Comparison of ENCODE assay signal across 19 cellular contexts in the genomic region with DNA sequence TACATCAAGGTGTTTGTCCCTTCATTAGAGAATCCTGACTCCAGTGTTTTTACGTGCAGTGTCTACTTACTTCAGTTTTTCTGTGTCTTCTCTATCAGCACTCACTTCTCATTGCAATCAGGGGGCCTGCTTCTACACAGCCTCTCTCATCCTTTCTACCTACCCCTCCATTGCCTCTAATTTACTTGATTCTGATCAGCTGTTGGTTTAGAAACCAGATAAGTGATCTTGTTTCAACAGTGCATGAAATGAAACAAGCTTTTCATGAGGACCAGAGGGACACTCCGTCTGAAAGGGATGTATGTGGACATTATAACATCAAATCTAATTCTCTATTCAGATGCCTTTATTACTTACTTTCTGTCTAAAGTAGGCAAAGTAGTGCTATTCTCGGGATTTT.
DNase-seq lines count a peak whose midpoint lies in the region; ATAC-seq, FAIRE-seq and TF ChIP-seq lines count a peak whose summit lies in the region.
"Had no signal": no experiment of that assay in that cellular context is flagged by ENCODE, and none has a peak within 500 bp of the region (broad histone marks: within the 10 kb centered on the region; RNA-seq: fewer than 3 reads in every experiment).

No MANE protein-coding gene starts in this region.

- H3K27ac ChIP-seq in BLaER1 (peak overlapping the region; percentile 57; the same call in 1 of the 2 replicates), SK-N-SH (ENCODE audit: low read depth in 2 of 2, low read length in 1 of 2) (peak overlapping the region in 1 of 2 experiments; percentile 30; a peak in 1 of 4 replicates)
- H3K27ac ChIP-seq: GM23248 had no signal

- peak; percentile 9 for FAIRE-seq in GM12891 (lab: Jason Lieb, UNC)
- FAIRE-seq: GM12892, GM19239, H1 had no signal

- peak overlapping the region; percentile 80 for H3K4me2 ChIP-seq in BLaER1
- H3K4me2 ChIP-seq in SK-N-SH = no peak overlapping the region

- no peaks in the 10 kb centered on the region for H3F3A ChIP-seq in SK-N-SH (replicated peaks; ENCODE audit: insufficient read depth)

- no peaks in the 10 kb centered on the region for H3K9me2 ChIP-seq in SK-N-SH

- no peak overlapping the region for H2AFZ ChIP-seq in SK-N-SH (ENCODE audit: low read depth)
- H2AFZ ChIP-seq: GM23248 had no signal

- 0 out of 4 replicates have a peak, but pooled peaks of 1 of the 2 experiments have one; percentile 32 for TF ChIP-seq EP300 in SK-N-SH (IDR thresholded peaks at IDR 0.05; ENCODE audit: borderline replicate concordance in 1 of 2, low read depth in 1 of 2, low read length in 1 of 2)

- POLR2A ChIA-PET in SK-N-SH (lab: Yijun Ruan, JAX) = no interaction called here

- DNase-seq in GM12891 (ENCODE audit: insufficient read length, low spot score) (no peak), SK-N-SH (peak; percentile 30), NCI-H526 (lab: John Stamatoyannopoulos, UW) (no peak)
- no peak for DNase-seq in stimulated activated CD8-positive, alpha-beta memory T cell treated with anti-CD3 and anti-CD28 coated beads, Interleukin-4, amount 100 ng/mL, for 48 hours
- DNase-seq: C1 segment of cervical spinal cord; Calu3; CD4-positive, alpha-beta memory T cell; COR-L47; DMS53; DMS79 treated with DMSO at 0.1 percent for 48 hours; GF-D8; GM23248; H7; HCEC 1CT had no signal

- no peak overlapping the region for H3K9ac ChIP-seq in BLaER1
- no peak overlapping the region for H3K9ac ChIP-seq in SK-N-SH
- H3K9ac ChIP-seq: GM23248 had no signal

- no peak for ATAC-seq in GM21825 (IDR thresholded peaks at IDR 0.05; ENCODE audit: unreplicated experiment)

- no peak for TF ChIP-seq RAD21 in SK-N-SH (IDR thresholded peaks at IDR 0.05; ENCODE audit: low read length)

- H3K4me1 ChIP-seq in BLaER1 (peaks cover 95% of the 10 kb centered on the region), SK-N-SH (ENCODE audit: control insufficient read depth in 1 of 2, insufficient read depth in 2 of 2, low read depth in 1 of 2, low read length in 1 of 2) (peaks cover 0 to 48% of the 10 kb centered on the region in 2 experiments; a peak in 2 of 4 replicates)

- H3K36me3 ChIP-seq in BLaER1 (peaks cover 52% of the 10 kb centered on the region), SK-N-SH (replicated peaks in 1 of 2; ENCODE audit: control insufficient read depth in 1 of 2, insufficient read depth in 2 of 2, low read length in 1 of 2) (no peaks in the 10 kb centered on the region)

- H4K20me1 ChIP-seq in BLaER1 = peaks cover 100% of the 10 kb centered on the region
- H4K20me1 ChIP-seq in SK-N-SH (ENCODE audit: insufficient read depth) = no peaks in the 10 kb centered on the region

- H3K27me3 ChIP-seq in BLaER1 (no peaks in the 10 kb centered on the region), SK-N-SH (ENCODE audit: insufficient read depth) (no peaks in the 10 kb centered on the region)

- no peaks in the 10 kb centered on the region for H3K9me3 ChIP-seq in BLaER1
- H3K9me3 ChIP-seq in SK-N-SH = no peaks in the 10 kb centered on the region

- WGBS in SK-N-SH (ENCODE audit: low lambda C conversion rate) = 76% methylated on average over 3 of the region's 3 CpGs

- no peaks in the 10 kb centered on the region for H3K79me2 ChIP-seq in SK-N-SH (ENCODE audit: insufficient read depth)

- TF ChIP-seq POLR2A in GM12891 (IDR thresholded peaks at IDR 0.05; ENCODE audit: low read depth, low read length) = no peak

- H3K4me3 ChIP-seq in BLaER1 = no peak overlapping the region
- no peak overlapping the region for H3K4me3 ChIP-seq in SK-N-SH (ENCODE audit: low read depth in 2 of 2, low read length in 1 of 2)
- H3K4me3 ChIP-seq: GM23248 had no signal

- TF ChIP-seq CTCF in SK-N-SH (IDR thresholded peaks at IDR 0.05) = no peak

- CTCF ChIA-PET in SK-N-SH (lab: Yijun Ruan, JAX) = interaction anchor here (0.6 to 4.0 kb wide), 6 partner anchors 9 to 147 kb away, joined by 3 to 22 read pairs (median 3); no protein-coding TSS in a partner anchor

TF ChIP-seq in GM12891, 5 proteins besides CTCF, POLR2A, EP300 and RAD21:
- no peak for TF ChIP-seq SPI1 (IDR thresholded peaks at IDR 0.05; ENCODE audit: low read depth, low read length)
- no peak for TF ChIP-seq POLR2AphosphoS5 (IDR thresholded peaks at IDR 0.05; ENCODE audit: low read depth, low read length)
- no peak for TF ChIP-seq POU2F2 (IDR thresholded peaks at IDR 0.05; ENCODE audit: low read depth, low read length)
- TF ChIP-seq TAF1 (IDR thresholded peaks at IDR 0.05; ENCODE audit: low read depth, low read length) = no peak
- no peak for TF ChIP-seq PAX5 (IDR thresholded peaks at IDR 0.05; ENCODE audit: insufficient read depth, low read length, severe bottlenecking)

TF ChIP-seq in SK-N-SH, 30 proteins besides CTCF, POLR2A, EP300 and RAD21:
- TF ChIP-seq GATA2 (CRISPR knock-in tag; IDR thresholded peaks at IDR 0.05) = peak; percentile 77
- TF ChIP-seq, protein P1, sequence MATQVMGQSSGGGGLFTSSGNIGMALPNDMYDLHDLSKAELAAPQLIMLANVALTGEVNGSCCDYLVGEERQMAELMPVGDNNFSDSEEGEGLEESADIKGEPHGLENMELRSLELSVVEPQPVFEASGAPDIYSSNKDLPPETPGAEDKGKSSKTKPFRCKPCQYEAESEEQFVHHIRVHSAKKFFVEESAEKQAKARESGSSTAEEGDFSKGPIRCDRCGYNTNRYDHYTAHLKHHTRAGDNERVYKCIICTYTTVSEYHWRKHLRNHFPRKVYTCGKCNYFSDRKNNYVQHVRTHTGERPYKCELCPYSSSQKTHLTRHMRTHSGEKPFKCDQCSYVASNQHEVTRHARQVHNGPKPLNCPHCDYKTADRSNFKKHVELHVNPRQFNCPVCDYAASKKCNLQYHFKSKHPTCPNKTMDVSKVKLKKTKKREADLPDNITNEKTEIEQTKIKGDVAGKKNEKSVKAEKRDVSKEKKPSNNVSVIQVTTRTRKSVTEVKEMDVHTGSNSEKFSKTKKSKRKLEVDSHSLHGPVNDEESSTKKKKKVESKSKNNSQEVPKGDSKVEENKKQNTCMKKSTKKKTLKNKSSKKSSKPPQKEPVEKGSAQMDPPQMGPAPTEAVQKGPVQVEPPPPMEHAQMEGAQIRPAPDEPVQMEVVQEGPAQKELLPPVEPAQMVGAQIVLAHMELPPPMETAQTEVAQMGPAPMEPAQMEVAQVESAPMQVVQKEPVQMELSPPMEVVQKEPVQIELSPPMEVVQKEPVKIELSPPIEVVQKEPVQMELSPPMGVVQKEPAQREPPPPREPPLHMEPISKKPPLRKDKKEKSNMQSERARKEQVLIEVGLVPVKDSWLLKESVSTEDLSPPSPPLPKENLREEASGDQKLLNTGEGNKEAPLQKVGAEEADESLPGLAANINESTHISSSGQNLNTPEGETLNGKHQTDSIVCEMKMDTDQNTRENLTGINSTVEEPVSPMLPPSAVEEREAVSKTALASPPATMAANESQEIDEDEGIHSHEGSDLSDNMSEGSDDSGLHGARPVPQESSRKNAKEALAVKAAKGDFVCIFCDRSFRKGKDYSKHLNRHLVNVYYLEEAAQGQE (IDR thresholded peaks at IDR 0.05; ENCODE audit: low read depth, low read length) = no peak
